In the genomic region with DNA sequence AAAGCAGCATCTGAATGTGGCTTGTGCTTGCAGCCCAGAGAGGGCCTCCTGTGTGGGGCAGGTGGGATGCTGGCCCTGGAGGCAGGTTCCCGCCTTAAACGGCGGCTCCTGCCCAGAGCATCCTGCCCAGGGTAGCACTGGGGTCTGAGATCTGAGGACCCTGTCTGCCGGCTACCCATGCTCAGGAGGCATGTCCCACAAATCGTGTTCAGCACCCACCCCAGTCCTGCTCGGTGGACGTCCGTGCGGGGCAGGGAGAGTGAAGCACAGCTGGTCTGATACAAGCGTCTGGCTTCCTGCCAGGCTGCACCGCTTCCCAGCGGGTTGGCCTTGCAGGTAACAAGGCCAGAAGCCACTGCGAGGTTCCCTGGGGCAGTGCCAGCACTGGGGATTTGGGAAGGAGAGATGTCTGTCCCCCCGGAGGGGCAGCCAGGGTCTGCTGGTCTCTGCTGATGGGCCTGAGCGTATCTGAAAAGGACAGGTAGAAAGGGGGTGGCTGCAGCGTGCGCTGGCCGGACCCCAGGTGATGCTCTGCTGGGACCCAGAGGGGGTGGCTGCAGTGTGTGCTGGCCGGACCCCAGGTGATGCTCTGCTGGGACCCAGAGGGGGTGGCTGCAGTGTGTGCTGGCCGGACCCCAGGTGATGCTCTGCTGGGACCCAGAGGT, we compare ENCODE assay signal across 10 cellular contexts. TPM values are rescaled to one million over a fixed set of nuclear protein-coding genes. Genes with fewer than 3 reads are reported as not detected.
A peak's percentile ranks its signal among the peaks of the same experiment; 100 is the strongest.
DNase-seq lines count a peak whose midpoint lies in the region; ATAC-seq and TF ChIP-seq lines count a peak whose summit lies in the region.
"Had no signal": no experiment of that assay in that cellular context is flagged by ENCODE, and none has a peak within 500 bp of the region (broad histone marks: within the 10 kb centered on the region; RNA-seq: fewer than 3 reads in every experiment).

No MANE protein-coding gene starts in this region.

- peaks cover 14% of the 10 kb centered on the region for H3K36me3 ChIP-seq in adipocyte (ENCODE audit: control insufficient read depth, insufficient read depth, low read length, severe bottlenecking)
- peaks cover 0 to 11% of the 10 kb centered on the region in 2 donors for H3K36me3 ChIP-seq in lung (ENCODE audit: control insufficient read depth in 2 of 2, insufficient read depth in 2 of 2, low read length in 2 of 2)
- H3K36me3 ChIP-seq in testis (ENCODE audit: low read depth, missing control alignments): no peaks in the 10 kb centered on the region

- peak overlapping the region; percentile 41 for H3K4me3 Mint-ChIP-seq in stimulated activated naive CD8-positive, alpha-beta T cell treated with anti-CD3 and anti-CD28 coated beads, Interleukin-15, Interleukin-2, amounts not matched to agents 100 ng/mL and 50 ng/mL, for 24 hours

- no peaks in the 10 kb centered on the region for H3K27me3 ChIP-seq in adipocyte (replicated peaks; ENCODE audit: control insufficient read depth, insufficient read depth, low read length)
- H3K27me3 ChIP-seq in lung (ENCODE audit: control insufficient read depth, insufficient read depth): no peaks in the 10 kb centered on the region
- H3K27me3 ChIP-seq in testis: no peaks in the 10 kb centered on the region

- H3K27ac Mint-ChIP-seq in stimulated activated naive CD8-positive, alpha-beta T cell treated with anti-CD3 and anti-CD28 coated beads, Interleukin-15, Interleukin-2, amounts not matched to agents 100 ng/mL and 50 ng/mL, for 24 hours: peak overlapping the region; percentile 79

- TF ChIP-seq POLR2A in testis (IDR thresholded peaks at IDR 0.05): no peak

- WGBS in lung, 2 donors: 75 to 83% methylated on average over 20 of the region's 20 CpGs
- 64 to 89% methylated on average over 13 to 20 of the region's 20 CpGs for WGBS in testis, 2 donors

- peak overlapping the region; percentile 73 for H3K9ac ChIP-seq in adipocyte (ENCODE audit: low read length)

- H3K36me3 Mint-ChIP-seq in stimulated activated naive CD8-positive, alpha-beta T cell treated with anti-CD3 and anti-CD28 coated beads, Interleukin-15, Interleukin-2, amounts not matched to agents 100 ng/mL and 50 ng/mL, for 24 hours (ENCODE audit: low read depth): peaks cover 17% of the 10 kb centered on the region

- H3K27ac ChIP-seq in lung (ENCODE audit: low read depth in 1 of 2, low read length in 1 of 2) (peak overlapping the region; percentile 34 to 95), testis (peak overlapping the region in 1 of 2 donors; percentile 77)

- no peak for TF ChIP-seq CTCF in lung (IDR thresholded peaks at IDR 0.05; ENCODE audit: control extremely low read depth, extremely low read depth)
- no peak for TF ChIP-seq CTCF in testis (IDR thresholded peaks at IDR 0.05)

- no peaks in the 10 kb centered on the region for H3K27me3 Mint-ChIP-seq in stimulated activated naive CD8-positive, alpha-beta T cell treated with anti-CD3 and anti-CD28 coated beads, Interleukin-15, Interleukin-2, amounts not matched to agents 100 ng/mL and 50 ng/mL, for 24 hours

- H3K4me1 Mint-ChIP-seq in stimulated activated naive CD8-positive, alpha-beta T cell treated with anti-CD3 and anti-CD28 coated beads, Interleukin-15, Interleukin-2, amounts not matched to agents 100 ng/mL and 50 ng/mL, for 24 hours (ENCODE audit: low read depth): peaks cover 59% of the 10 kb centered on the region

- DNase-seq in stimulated activated naive CD8-positive, alpha-beta T cell treated with anti-CD3 and anti-CD28 coated beads, Interleukin-15, Interleukin-2, amounts not matched to agents 100 U/mL and 50 U/mL, for 24 hours: no peak
- DNase-seq in adipocyte (ENCODE audit: low read depth) (no peak), lung (ENCODE audit: low spot score) (no peak), superior temporal gyrus (ENCODE audit: extremely low spot score) (no peak), UCSD-AML1 (lab: John Stamatoyannopoulos, UW; ENCODE audit: unreplicated experiment) (no peak), midbrain (lab: John Stamatoyannopoulos, UW) (no peak), testis (no peak)
- DNase-seq: activated CD8-positive, alpha-beta memory T cell treated with anti-CD3 and anti-CD28 coated beads, Interleukin-2, amount 50 U/mL, for 4 hours; stimulated activated CD4-positive, alpha-beta T cell treated with anti-CD3 and anti-CD28 coated beads, Interleukin-4, amount 100 ng/mL, for 24 hours had no signal

- no peaks in the 10 kb centered on the region for H3K9me3 Mint-ChIP-seq in stimulated activated naive CD8-positive, alpha-beta T cell treated with anti-CD3 and anti-CD28 coated beads, Interleukin-15, Interleukin-2, amounts not matched to agents 100 ng/mL and 50 ng/mL, for 24 hours

- H3K4me3 ChIP-seq in adipocyte (ENCODE audit: low read length) (no peak overlapping the region), lung (no peak overlapping the region), testis (no peak overlapping the region)

- H3K4me1 ChIP-seq in adipocyte (ENCODE audit: control insufficient read depth, insufficient read depth, low read length) (peaks cover 27% of the 10 kb centered on the region), lung (ENCODE audit: control insufficient read depth in 2 of 2, insufficient read depth in 2 of 2, low read length in 2 of 2) (peaks cover 10 to 29% of the 10 kb centered on the region in 2 donors), testis (peaks cover 37% of the 10 kb centered on the region)

- ATAC-seq in stimulated activated naive CD8-positive, alpha-beta T cell treated with anti-CD3 and anti-CD28 coated beads, Interleukin-15, Interleukin-2, amounts not matched to agents 100 U/mL and 50 U/mL, for 24 hours: no peak
- ATAC-seq in lung (ENCODE audit: insufficient read depth, low FRiP score): no peak

- H3K9me3 ChIP-seq in adipocyte (ENCODE audit: control insufficient read depth, low read length) (no peaks in the 10 kb centered on the region), lung (ENCODE audit: control insufficient read depth in 2 of 2, insufficient read depth in 1 of 2, low read length in 1 of 2) (no peaks in the 10 kb centered on the region), testis (no peaks in the 10 kb centered on the region)

- intact Hi-C loops in testis (cut with DNase I; ENCODE audit: low total_unique reads): no loop called here

RNA-seq across cellular contexts. Expression of a gene that starts 3.6 kb away (rescaled TPM):
- total RNA-seq in lung (10 to 100 TPM; 16.2 to 70.3 TPM), testis (10 to 100 TPM; 38.7 to 45.3 TPM)
- polyA plus RNA-seq in lung (10 to 100 TPM; 54.1 to 72.7 TPM), testis (ENCODE audit: insufficient read depth, low read depth, low replicate concordance) (23.7 TPM)

RNA-seq across cellular contexts. Expression of a gene that starts 11.5 kb away (rescaled TPM):
- total RNA-seq in lung (10 to 100 TPM; 15.6 to 30.3 TPM), testis (10 to 100 TPM; 57.9 to 66.8 TPM)
- polyA plus RNA-seq in lung (10 to 100 TPM; 21.3 to 26.9 TPM), testis (ENCODE audit: insufficient read depth, low read depth, low replicate concordance) (20.8 TPM)

RNA-seq across cellular contexts. Expression of a gene that starts 18.8 kb away (rescaled TPM):
- total RNA-seq in lung (1 to 10 TPM in 1 of 2 donors, under 1 TPM in 1; 1.00 to 3.9 TPM), testis (1 to 10 TPM; 5.3 to 6.3 TPM)
- polyA plus RNA-seq in lung (1 to 10 TPM; 2.3 to 3.0 TPM), testis (ENCODE audit: insufficient read depth, low read depth, low replicate concordance) (2.0 TPM)

RNA-seq across cellular contexts. Expression of a gene that starts 55.5 kb away (rescaled TPM):
- total RNA-seq in lung (10 to 100 TPM; 51.7 to 57.8 TPM), testis (100 to 1,000 TPM; 136 to 143 TPM)
- polyA plus RNA-seq in lung (10 to 100 TPM; 26.5 to 41.1 TPM), testis (ENCODE audit: insufficient read depth, low read depth, low replicate concordance) (40.2 TPM)
